Comparison of ENCODE assay signal across 25 cellular contexts in the genomic region with DNA sequence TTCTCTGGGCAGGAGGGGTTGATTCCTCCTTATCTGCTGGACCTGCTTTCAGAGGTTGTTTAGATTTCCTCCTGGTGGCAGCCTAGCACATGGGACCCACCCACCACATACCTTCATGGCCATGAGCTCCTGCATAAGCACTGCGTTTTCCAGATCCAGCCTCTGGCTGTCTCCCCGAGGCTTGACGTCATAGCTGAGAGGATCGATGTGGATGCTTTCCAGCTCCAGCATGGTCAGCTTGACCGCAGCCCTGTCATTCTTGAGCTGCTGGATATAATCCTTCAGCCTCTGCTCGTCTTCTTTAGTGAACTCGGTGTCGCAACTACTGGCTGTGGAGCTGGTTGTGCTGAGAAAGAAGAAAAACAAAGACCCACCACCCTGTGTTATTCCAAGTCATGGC.
DNase-seq lines count a peak whose midpoint lies in the region; ATAC-seq, FAIRE-seq and TF ChIP-seq lines count a peak whose summit lies in the region.
"Had no signal": no experiment of that assay in that cellular context is flagged by ENCODE, and none has a peak within 500 bp of the region (broad histone marks: within the 10 kb centered on the region; RNA-seq: fewer than 3 reads in every experiment).

No MANE protein-coding gene starts in this region.

- H3K36me3 ChIP-seq in body of pancreas (replicated peaks in 1 of 2; ENCODE audit: insufficient read depth in 1 of 2, low read depth in 2 of 2): no peaks in the 10 kb centered on the region
- H3K36me3 ChIP-seq in HepG2 (replicated peaks in 1 of 2; ENCODE audit: control insufficient read depth in 1 of 2, insufficient read depth in 2 of 2, low read length in 2 of 2): no peaks in the 10 kb centered on the region
- no peaks in the 10 kb centered on the region for H3K36me3 ChIP-seq in aorta (ENCODE audit: control insufficient read depth in 1 of 2, insufficient read depth in 2 of 2, low read length in 1 of 2)

- intact Hi-C loops in body of pancreas (cut with DNase I): no loop called here
- intact Hi-C loops in HepG2 (cut with micrococcal nuclease; ENCODE audit: unreplicated experiment): no loop called here
- intact Hi-C loops in aorta (cut with DNase I): no loop called here

- in situ Hi-C loops in HepG2 (cut with HindIII; ENCODE audit: extremely low pct_ligation_motif_present, low pct_unique_long_range_greater_than_20kb): no loop called here

- no peak overlapping the region for H3K9ac ChIP-seq in HepG2 (ENCODE audit: insufficient read depth, low read depth, low read length)

- no peaks in the 10 kb centered on the region for H4K20me1 ChIP-seq in HepG2 (ENCODE audit: insufficient read depth, low read length)

- H2AFZ ChIP-seq in HepG2 (ENCODE audit: low read length): no peak overlapping the region

- peak; percentile 45 for ATAC-seq in body of pancreas
- ATAC-seq in HepG2: peak; percentile 55
- no peak for ATAC-seq in aorta (ENCODE audit: low FRiP score)
- ATAC-seq: natural killer cell; stimulated activated naive CD8-positive, alpha-beta T cell treated with anti-CD3 and anti-CD28 coated beads, Interleukin-15, amount 100 ng/mL, for 72 hours; upper lobe of right lung had no signal

- no peak overlapping the region for H3K27ac ChIP-seq in body of pancreas
- no peak overlapping the region for H3K27ac ChIP-seq in HepG2 (ENCODE audit: extremely low read length, insufficient read depth, low read length)
- H3K27ac ChIP-seq in RWPE1: no peak overlapping the region
- H3K27ac ChIP-seq in aorta (ENCODE audit: low read depth in 1 of 2, low read length in 2 of 2): no peak overlapping the region
- H3K27ac ChIP-seq: SJSA1, upper lobe of right lung, VCaP had no signal

- CTCF ChIA-PET in HepG2 (lab: Yijun Ruan, JAX; ENCODE audit: low intra/inter-chr PET ratio, low total read pairs): no interaction called here
- CTCF ChIA-PET in RWPE1 (lab: Yijun Ruan, JAX): no interaction called here

- POLR2A ChIA-PET in HepG2 (lab: Yijun Ruan, JAX) (no interaction called here), RWPE1 (lab: Yijun Ruan, JAX; ENCODE audit: low non-redundant PET) (no interaction called here)

- peak; percentile 34 for DNase-seq in activated effector memory CD4-positive, alpha-beta T cell treated with anti-CD3 and anti-CD28 coated beads, Interleukin-2, amount 50 U/mL, for 16 hours
- no peak for DNase-seq in activated effector memory CD4-positive, alpha-beta T cell treated with Interleukin-2 at 50 U/mL for 16 hours
- DNase-seq in body of pancreas: peak in 2 of 4 donors; percentile 20 to 36
- DNase-seq in HepG2 (ENCODE audit: low spot score): no peak
- DNase-seq in stromal cell of bone marrow (ENCODE audit: low read depth): peak; percentile 76
- DNase-seq in RWPE1 (ENCODE audit: low spot score): no peak
- no peak for DNase-seq in aorta
- DNase-seq in ureter (ENCODE audit: low spot score): no peak
- DNase-seq: 8988T; activated CD4-positive, alpha-beta T cell treated with anti-CD3 and anti-CD28 coated beads, Interleukin-2, amount 50 U/mL, for 1 hour; activated gamma-delta T cell treated with Interleukin-2 at 50 U/mL for 16 hours; BE2C; caudate nucleus; kidney; natural killer cell; NCI-H1436 treated with DMSO at 0.1 percent for 48 hours; NCI-H2171 treated with DMSO at 0.1 percent for 48 hours; NCI-H774; stimulated activated CD4-positive, alpha-beta T cell treated with anti-CD3 and anti-CD28 coated beads, Interleukin-4, amount 100 ng/mL, for 24 hours; stimulated activated naive CD8-positive, alpha-beta T cell treated with anti-CD3 and anti-CD28 coated beads, Interleukin-15, amount 100 ng/mL, for 72 hours; upper lobe of right lung had no signal

- no peaks in the 10 kb centered on the region for H3K27me3 ChIP-seq in body of pancreas
- H3K27me3 ChIP-seq in HepG2 (ENCODE audit: control insufficient read depth in 1 of 2, insufficient read depth in 2 of 2, low read length in 2 of 2): no peaks in the 10 kb centered on the region
- no peaks in the 10 kb centered on the region for H3K27me3 ChIP-seq in aorta (ENCODE audit: control insufficient read depth in 1 of 2, insufficient read depth in 2 of 2, low read length in 1 of 2)
- H3K27me3 ChIP-seq: BE2C, SJSA1, upper lobe of right lung had no signal

- H3K9me3 ChIP-seq in body of pancreas (no peaks in the 10 kb centered on the region), HepG2 (ENCODE audit: low read length) (no peaks in the 10 kb centered on the region), aorta (ENCODE audit: control insufficient read depth, low read length) (no peaks in the 10 kb centered on the region)
- H3K9me3 ChIP-seq: BE2C, SJSA1, upper lobe of right lung had no signal

- TF ChIP-seq EP300 in HepG2 (IDR thresholded peaks at IDR 0.05; ENCODE audit: low read depth in 2 of 2, low read length in 2 of 2) (no peak), HepG2 (CRISPR knock-in tag; IDR thresholded peaks at IDR 0.05; ENCODE audit: borderline replicate concordance) (no peak)

- 87% methylated on average over 8 of the region's 8 CpGs for WGBS in body of pancreas, 2 donors
- WGBS in HepG2 (ENCODE audit: low lambda C conversion rate): 77% methylated on average over 8 of the region's 8 CpGs
- WGBS in aorta, 2 donors: 97% methylated on average over 8 of the region's 8 CpGs

- TF ChIP-seq POLR2A in body of pancreas (IDR thresholded peaks at IDR 0.05): no peak
- TF ChIP-seq POLR2A in HepG2 (IDR thresholded peaks at IDR 0.05; ENCODE audit: insufficient read depth in 1 of 2, low read depth in 2 of 2, low read length in 2 of 2): no peak

- H3K4me3 ChIP-seq in body of pancreas: no peak overlapping the region
- no peak overlapping the region for H3K4me3 ChIP-seq in HepG2 (replicated peaks in 1 of 3; ENCODE audit: insufficient read depth in 1 of 3, low read depth in 2 of 3, low read length in 3 of 3)
- H3K4me3 ChIP-seq in aorta (ENCODE audit: low read length in 2 of 2): no peak overlapping the region
- H3K4me3 ChIP-seq: SJSA1, upper lobe of right lung had no signal

- no peak for TF ChIP-seq CTCF in body of pancreas (IDR thresholded peaks at IDR 0.05)
- TF ChIP-seq CTCF in HepG2 (CRISPR knock-in tag; IDR thresholded peaks at IDR 0.05): no peak
- TF ChIP-seq CTCF in RWPE1 (conservative IDR thresholded peaks at IDR 0.05; ENCODE audit: low read depth): no peak

- H3K79me2 ChIP-seq in HepG2 (ENCODE audit: insufficient read depth, low read length): no peaks in the 10 kb centered on the region

- no peak overlapping the region for H3K4me2 ChIP-seq in HepG2 (ENCODE audit: low read depth, low read length)

- BruUV-seq in HepG2 (replicated peaks; lab: Mats Ljungman, UMichigan): no TSS peak

- TF ChIP-seq RAD21 in HepG2 (CRISPR knock-in tag; IDR thresholded peaks at IDR 0.05): no peak

- FAIRE-seq in HepG2 (lab: Jason Lieb, UNC): no peak
- FAIRE-seq: frontal cortex, GM18507, kidney had no signal

- H3K4me1 ChIP-seq in body of pancreas (no peaks in the 10 kb centered on the region), HepG2 (ENCODE audit: insufficient read depth, low read length) (no peaks in the 10 kb centered on the region), aorta (ENCODE audit: control insufficient read depth in 1 of 2, insufficient read depth in 2 of 2, low read length in 2 of 2) (no peaks in the 10 kb centered on the region)

TF ChIP-seq in HepG2, 621 proteins besides CTCF, POLR2A, EP300 and RAD21 (continues in another document):
- TF ChIP-seq, protein P1, sequence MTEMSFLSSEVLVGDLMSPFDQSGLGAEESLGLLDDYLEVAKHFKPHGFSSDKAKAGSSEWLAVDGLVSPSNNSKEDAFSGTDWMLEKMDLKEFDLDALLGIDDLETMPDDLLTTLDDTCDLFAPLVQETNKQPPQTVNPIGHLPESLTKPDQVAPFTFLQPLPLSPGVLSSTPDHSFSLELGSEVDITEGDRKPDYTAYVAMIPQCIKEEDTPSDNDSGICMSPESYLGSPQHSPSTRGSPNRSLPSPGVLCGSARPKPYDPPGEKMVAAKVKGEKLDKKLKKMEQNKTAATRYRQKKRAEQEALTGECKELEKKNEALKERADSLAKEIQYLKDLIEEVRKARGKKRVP (CRISPR knock-in tag; IDR thresholded peaks at IDR 0.05): no peak
- TF ChIP-seq ADNP (CRISPR knock-in tag; IDR thresholded peaks at IDR 0.05) (no peak), RXRB (CRISPR knock-in tag; IDR thresholded peaks at IDR 0.05; ENCODE audit: borderline replicate concordance) (no peak), PHF5A (CRISPR knock-in tag; IDR thresholded peaks at IDR 0.05; ENCODE audit: low read depth, unreplicated experiment) (no peak), ISL2 (CRISPR knock-in tag; IDR thresholded peaks at IDR 0.05) (no peak), ZNF674 (CRISPR knock-in tag; IDR thresholded peaks at IDR 0.05; ENCODE audit: low read depth) (no peak)
- TF ChIP-seq, protein P2, sequence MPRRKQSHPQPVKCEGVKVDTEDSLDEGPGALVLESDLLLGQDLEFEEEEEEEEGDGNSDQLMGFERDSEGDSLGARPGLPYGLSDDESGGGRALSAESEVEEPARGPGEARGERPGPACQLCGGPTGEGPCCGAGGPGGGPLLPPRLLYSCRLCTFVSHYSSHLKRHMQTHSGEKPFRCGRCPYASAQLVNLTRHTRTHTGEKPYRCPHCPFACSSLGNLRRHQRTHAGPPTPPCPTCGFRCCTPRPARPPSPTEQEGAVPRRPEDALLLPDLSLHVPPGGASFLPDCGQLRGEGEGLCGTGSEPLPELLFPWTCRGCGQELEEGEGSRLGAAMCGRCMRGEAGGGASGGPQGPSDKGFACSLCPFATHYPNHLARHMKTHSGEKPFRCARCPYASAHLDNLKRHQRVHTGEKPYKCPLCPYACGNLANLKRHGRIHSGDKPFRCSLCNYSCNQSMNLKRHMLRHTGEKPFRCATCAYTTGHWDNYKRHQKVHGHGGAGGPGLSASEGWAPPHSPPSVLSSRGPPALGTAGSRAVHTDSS (CRISPR knock-in tag; conservative IDR thresholded peaks at IDR 0.05): no peak
- TF ChIP-seq, protein P3, sequence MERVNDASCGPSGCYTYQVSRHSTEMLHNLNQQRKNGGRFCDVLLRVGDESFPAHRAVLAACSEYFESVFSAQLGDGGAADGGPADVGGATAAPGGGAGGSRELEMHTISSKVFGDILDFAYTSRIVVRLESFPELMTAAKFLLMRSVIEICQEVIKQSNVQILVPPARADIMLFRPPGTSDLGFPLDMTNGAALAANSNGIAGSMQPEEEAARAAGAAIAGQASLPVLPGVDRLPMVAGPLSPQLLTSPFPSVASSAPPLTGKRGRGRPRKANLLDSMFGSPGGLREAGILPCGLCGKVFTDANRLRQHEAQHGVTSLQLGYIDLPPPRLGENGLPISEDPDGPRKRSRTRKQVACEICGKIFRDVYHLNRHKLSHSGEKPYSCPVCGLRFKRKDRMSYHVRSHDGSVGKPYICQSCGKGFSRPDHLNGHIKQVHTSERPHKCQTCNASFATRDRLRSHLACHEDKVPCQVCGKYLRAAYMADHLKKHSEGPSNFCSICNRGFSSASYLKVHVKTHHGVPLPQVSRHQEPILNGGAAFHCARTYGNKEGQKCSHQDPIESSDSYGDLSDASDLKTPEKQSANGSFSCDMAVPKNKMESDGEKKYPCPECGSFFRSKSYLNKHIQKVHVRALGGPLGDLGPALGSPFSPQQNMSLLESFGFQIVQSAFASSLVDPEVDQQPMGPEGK (CRISPR knock-in tag; IDR thresholded peaks at IDR 0.05): no peak

Comparison
In these comparisons a context has a peak if more than half of its experiments do, and no peak if none do; other contexts are left out.
1. DNase-seq: peak in activated effector memory CD4-positive, alpha-beta T cell treated with anti-CD3 and anti-CD28 coated beads, Interleukin-2, amount 50 U/mL, for 16 hours (single experiment) and stromal cell of bone marrow (single experiment); none in activated effector memory CD4-positive, alpha-beta T cell treated with Interleukin-2 at 50 U/mL for 16 hours (single experiment), HepG2 (single experiment), RWPE1 (single experiment), aorta (0 of 2) and ureter (single experiment).